In the genomic region with DNA sequence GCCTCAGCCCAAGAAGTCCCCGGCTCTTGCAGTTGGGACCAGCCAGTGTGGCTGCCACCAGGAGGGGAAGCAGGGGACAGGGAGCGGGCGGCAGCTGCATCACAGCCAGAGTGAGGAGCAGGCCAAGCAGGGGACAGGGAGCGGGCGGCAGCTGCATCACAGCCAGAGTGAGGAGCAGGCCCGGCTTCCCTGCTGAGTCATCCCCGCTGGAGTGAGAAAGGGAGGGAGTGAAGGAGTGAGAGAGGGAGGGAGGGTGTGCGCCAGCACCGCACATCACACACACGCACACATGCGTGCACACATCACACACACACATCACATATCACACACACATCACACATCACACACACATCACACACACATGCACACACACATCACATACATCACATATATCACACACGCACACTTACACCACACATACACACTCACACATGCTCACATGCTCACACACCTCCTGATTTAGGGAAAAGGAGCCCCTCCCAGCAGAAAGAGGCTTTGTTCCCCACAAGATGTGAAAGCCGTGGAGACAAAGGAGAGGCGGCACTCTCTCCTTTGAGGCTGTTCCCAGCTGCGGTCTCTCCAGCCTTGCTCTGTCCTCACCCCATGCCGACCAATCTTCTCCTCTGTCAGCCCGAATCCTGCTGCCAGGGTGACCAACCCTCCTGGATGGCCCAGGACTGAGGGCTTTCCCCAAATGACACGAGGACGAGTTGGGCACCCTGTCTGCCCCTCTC, we compare ENCODE assay signal across 9 cellular contexts. TPM values are rescaled to one million over a fixed set of nuclear protein-coding genes. Genes with fewer than 3 reads are reported as not detected.
A peak's percentile ranks its signal among the peaks of the same experiment; 100 is the strongest.
DNase-seq lines count a peak whose midpoint lies in the region; ATAC-seq and TF ChIP-seq lines count a peak whose summit lies in the region.
"Had no signal": no experiment of that assay in that cellular context is flagged by ENCODE, and none has a peak within 500 bp of the region (broad histone marks: within the 10 kb centered on the region; RNA-seq: fewer than 3 reads in every experiment).

No MANE protein-coding gene starts in this region.

- peaks cover 29% of the 10 kb centered on the region for H3K27me3 Mint-ChIP-seq in HFFc6 (ENCODE audit: insufficient read depth)

- TF ChIP-seq EP300 in esophagus muscularis mucosa (IDR thresholded peaks at IDR 0.05): no peak

- H3K27ac ChIP-seq in SJCRH30 (peak overlapping the region; percentile 21), esophagus muscularis mucosa (replicated peaks in 1 of 4) (no peak overlapping the region)

- 20% methylated on average over 17 of the region's 19 CpGs for WGBS in esophagus muscularis mucosa

- ATAC-seq in left cardiac atrium: peak; percentile 92 to 97
- peak; percentile 31 for ATAC-seq in stimulated activated effector memory CD8-positive, alpha-beta T cell treated with anti-CD3 and anti-CD28 coated beads, Interleukin-12 subunit alpha, Interleukin-12 subunit beta, amount 100 ng/mL, for 72 hours
- no peak for ATAC-seq in HG02885 (IDR thresholded peaks at IDR 0.05; ENCODE audit: poor library complexity, unreplicated experiment)
- ATAC-seq in GM19035 (IDR thresholded peaks at IDR 0.05; ENCODE audit: unreplicated experiment): no peak
- ATAC-seq in GM18868 (IDR thresholded peaks at IDR 0.05; ENCODE audit: unreplicated experiment): no peak

- H3K27me3 ChIP-seq in SJCRH30 (no peaks in the 10 kb centered on the region), esophagus muscularis mucosa (peaks cover 0 to 29% (median 0%) of the 10 kb centered on the region in 4 donors)

- no peak for TF ChIP-seq CTCF in HFFc6 (IDR thresholded peaks at IDR 0.05)
- no peak for TF ChIP-seq CTCF in esophagus muscularis mucosa (IDR thresholded peaks at IDR 0.05)

- H3K4me1 ChIP-seq in SJCRH30 (peaks cover 20% of the 10 kb centered on the region), esophagus muscularis mucosa (peaks cover 3 to 15% (median 14%) of the 10 kb centered on the region in 4 donors)

- H3K36me3 Mint-ChIP-seq in HFFc6 (ENCODE audit: low read depth): no peaks in the 10 kb centered on the region
- no peaks in the 10 kb centered on the region for H3K36me3 Mint-ChIP-seq in stimulated activated effector memory CD8-positive, alpha-beta T cell treated with anti-CD3 and anti-CD28 coated beads, Interleukin-12 subunit alpha, Interleukin-12 subunit beta, amount 100 ng/mL, for 72 hours

- H3K9me3 ChIP-seq in SJCRH30 (replicated peaks) (no peaks in the 10 kb centered on the region), esophagus muscularis mucosa (no peaks in the 10 kb centered on the region)

- TF ChIP-seq POLR2A in esophagus muscularis mucosa (IDR thresholded peaks at IDR 0.05; ENCODE audit: low read depth): no peak

- H3K4me3 ChIP-seq in SJCRH30 (peak overlapping the region; percentile 41), esophagus muscularis mucosa (peak overlapping the region in 1 of 4 donors; percentile 22)

- DNase-seq in HFFc6 (peak; percentile 57), SJCRH30 (peak; percentile 86 to 87), left cardiac atrium (peak; percentile 56), esophagus muscularis mucosa (ENCODE audit: extremely low spot score) (no peak)
- no peak for DNase-seq in stimulated activated effector memory CD8-positive, alpha-beta T cell treated with anti-CD3 and anti-CD28 coated beads, Interleukin-12 subunit alpha, Interleukin-12 subunit beta, amount 100 ng/mL, for 72 hours (ENCODE audit: low spot score in 2 of 2)

- no peaks in the 10 kb centered on the region for H3K9me3 Mint-ChIP-seq in HFFc6
- no peaks in the 10 kb centered on the region for H3K9me3 Mint-ChIP-seq in stimulated activated effector memory CD8-positive, alpha-beta T cell treated with anti-CD3 and anti-CD28 coated beads, Interleukin-12 subunit alpha, Interleukin-12 subunit beta, amount 100 ng/mL, for 72 hours

- H3K36me3 ChIP-seq in SJCRH30 (no peaks in the 10 kb centered on the region), esophagus muscularis mucosa (no peaks in the 10 kb centered on the region)

- H3K4me1 Mint-ChIP-seq in HFFc6 (ENCODE audit: low read depth): peaks cover 15% of the 10 kb centered on the region
- H3K4me1 Mint-ChIP-seq in stimulated activated effector memory CD8-positive, alpha-beta T cell treated with anti-CD3 and anti-CD28 coated beads, Interleukin-12 subunit alpha, Interleukin-12 subunit beta, amount 100 ng/mL, for 72 hours: no peaks in the 10 kb centered on the region

- peak overlapping the region; percentile 57 for H3K27ac Mint-ChIP-seq in HFFc6
- no peak overlapping the region for H3K27ac Mint-ChIP-seq in stimulated activated effector memory CD8-positive, alpha-beta T cell treated with anti-CD3 and anti-CD28 coated beads, Interleukin-12 subunit alpha, Interleukin-12 subunit beta, amount 100 ng/mL, for 72 hours

- peak overlapping the region; percentile 61 for H3K4me3 Mint-ChIP-seq in HFFc6
- no peak overlapping the region for H3K4me3 Mint-ChIP-seq in stimulated activated effector memory CD8-positive, alpha-beta T cell treated with anti-CD3 and anti-CD28 coated beads, Interleukin-12 subunit alpha, Interleukin-12 subunit beta, amount 100 ng/mL, for 72 hours

- intact Hi-C loops in left cardiac atrium (cut with DNase I): loop anchor here in 1 of 2 donors (10.0 kb wide), 1 partner anchor 156 kb away; no protein-coding TSS in a partner anchor
- intact Hi-C loops in esophagus muscularis mucosa (cut with DNase I): no loop called here

RNA-seq across cellular contexts. Expression of a gene that starts 16.8 kb away (rescaled TPM):
- total RNA-seq in HFFc6 (2021; fragmentation: NEBNext Ultra II Directional; extraction: Animal tissue kit (Norgen Biotek cat#: 25700)): not detected
- 12.1 and 13.4 TPM in 2 replicates for total RNA-seq in SJCRH30 (2014; rRNA removed; shearing (Covaris generic))
- total RNA-seq in left cardiac atrium (not detected), esophagus muscularis mucosa (under 1 TPM in 1 of 4 donors, not detected in 3; 0.13 TPM)
- total RNA-seq: epithelial cell of proximal tubule had no signal

RNA-seq across cellular contexts. Expression of a gene that starts 23.3 kb away (rescaled TPM):
- total RNA-seq in HFFc6 (2021; fragmentation: NEBNext Ultra II Directional; extraction: Animal tissue kit (Norgen Biotek cat#: 25700)): under 1 TPM in 1 of 6 experiments, not detected in 5; 0.05 TPM
- total RNA-seq in SJCRH30 (2014; rRNA removed; shearing (Covaris generic)): 4.5 and 5.2 TPM in 2 replicates
- total RNA-seq in left cardiac atrium (not detected), esophagus muscularis mucosa (1 to 10 TPM in 2 of 4 donors, under 1 TPM in 2; 0.83 to 5.0 (median 1.1) TPM)

Comparison
In these comparisons a context has a peak if more than half of its experiments do, and no peak if none do; other contexts are left out.
1. DNase-seq: peak in HFFc6 (single experiment), SJCRH30 (2 of 2) and left cardiac atrium (single experiment); none in stimulated activated effector memory CD8-positive, alpha-beta T cell treated with anti-CD3 and anti-CD28 coated beads, Interleukin-12 subunit alpha, Interleukin-12 subunit beta, amount 100 ng/mL, for 72 hours (0 of 2) and esophagus muscularis mucosa (single experiment).
2. ATAC-seq: peak in left cardiac atrium (2 of 2) and stimulated activated effector memory CD8-positive, alpha-beta T cell treated with anti-CD3 and anti-CD28 coated beads, Interleukin-12 subunit alpha, Interleukin-12 subunit beta, amount 100 ng/mL, for 72 hours (single experiment); none in HG02885 (single experiment), GM19035 (single experiment) and GM18868 (single experiment).
3. RNA of a gene that starts 16.8 kb away (total RNA-seq): 12.1 to 13.4 TPM in SJCRH30; not detected in HFFc6, not detected in left cardiac atrium and 0.13 TPM in esophagus muscularis mucosa; every median in the first group is over 10 times any median in the second.